ENCODE assay signal across 12 cellular contexts in genomic region chr14:61720302-61720677, GRCh38. TPM values are rescaled to one million over a fixed set of nuclear protein-coding genes. Genes with fewer than 3 reads are reported as not detected.
A peak's percentile ranks its signal among the peaks of the same experiment; 100 is the strongest.
DNase-seq lines count a peak whose midpoint lies in the region; ATAC-seq, FAIRE-seq and TF ChIP-seq lines count a peak whose summit lies in the region.
"Had no signal": no experiment of that assay in that cellular context is flagged by ENCODE, and none has a peak within 500 bp of the region (broad histone marks: within the 10 kb centered on the region; RNA-seq: fewer than 3 reads in every experiment).

No MANE protein-coding gene starts in this region.

- no peak for FAIRE-seq in frontal cortex (lab: Jason Lieb, UNC)

- no peak overlapping the region for H3K18ac ChIP-seq in IMR-90 (ENCODE audit: low read depth, low read length)

- no peak overlapping the region for H2AK5ac ChIP-seq in IMR-90 (ENCODE audit: low read depth, low read length)

- H3K27ac ChIP-seq in CD8-positive, alpha-beta T cell (ENCODE audit: low read depth, low read length) = no peak overlapping the region
- H3K27ac ChIP-seq in IMR-90 (ENCODE audit: insufficient read depth, low read length) (no peak overlapping the region), Peyer's patch (no peak overlapping the region), uterus (peak overlapping the region in 1 of 2 donors; percentile 44)
- H3K27ac ChIP-seq: suprapubic skin had no signal

- no peak for TF ChIP-seq RAD21 in IMR-90 (IDR thresholded peaks at IDR 0.05; ENCODE audit: low read length)

- no peak overlapping the region for H3K56ac ChIP-seq in IMR-90 (ENCODE audit: extremely low read depth, insufficient read depth, low read length)

- H3K4me1 Mint-ChIP-seq in CD8-positive, alpha-beta T cell (ENCODE audit: low read depth) = peaks cover 67% of the 10 kb centered on the region
- H3K4me1 Mint-ChIP-seq in naive thymus-derived CD8-positive, alpha-beta T cell = peaks cover 31 to 71% (median 68%) of the 10 kb centered on the region in 4 donors

- peak overlapping the region; percentile 44 for H3K4me2 ChIP-seq in IMR-90 (ENCODE audit: low read depth, low read length)

- no peak overlapping the region for H3K9ac ChIP-seq in IMR-90 (ENCODE audit: low read depth, low read length)

- H4K5ac ChIP-seq in IMR-90 (ENCODE audit: low read depth, low read length) = peak overlapping the region; percentile 35; the same call in 1 of the 2 replicates

- H3K36me3 Mint-ChIP-seq in CD8-positive, alpha-beta T cell = peaks cover 31% of the 10 kb centered on the region
- H3K36me3 Mint-ChIP-seq in naive thymus-derived CD8-positive, alpha-beta T cell = peaks cover 0 to 41% (median 15%) of the 10 kb centered on the region in 3 donors

- peaks cover 4% of the 10 kb centered on the region for H3K9me1 ChIP-seq in IMR-90 (ENCODE audit: insufficient read depth, low read length)

- ATAC-seq in CD8-positive, alpha-beta T cell = peak; percentile 30
- ATAC-seq in IMR-90 (ENCODE audit: low read depth) = no peak
- peak; percentile 32 to 34 for ATAC-seq in naive thymus-derived CD8-positive, alpha-beta T cell

- no peak overlapping the region for H2AFZ ChIP-seq in IMR-90 (replicated peaks; ENCODE audit: low read length, poor library complexity)

- H3K27me3 ChIP-seq in CD8-positive, alpha-beta T cell (ENCODE audit: insufficient read depth, low read length) = no peaks in the 10 kb centered on the region
- H3K27me3 ChIP-seq in IMR-90 (ENCODE audit: control insufficient read depth, insufficient read depth, low read length) (no peaks in the 10 kb centered on the region), Peyer's patch (no peaks in the 10 kb centered on the region), uterus (no peaks in the 10 kb centered on the region)
- H3K27me3 ChIP-seq: suprapubic skin had no signal

- dilution Hi-C loops in IMR-90 (cut with HindIII; ENCODE audit: low sequenced_read_pairs, unreplicated experiment) = loop anchor here (25.0 kb wide), 1 partner anchor 258 kb away; no protein-coding TSS in a partner anchor

- 80 to 100% methylated on average over 1 to 3 of the region's 9 CpGs for WGBS in IMR-90 (ENCODE audit: extremely low coverage in 2 of 2, insufficient read length in 1 of 2), 2 experiments

- H2BK120ac ChIP-seq in IMR-90 (ENCODE audit: low read depth, low read length) = no peak overlapping the region

- peaks cover 68% of the 10 kb centered on the region for H4K20me1 ChIP-seq in IMR-90 (ENCODE audit: insufficient read depth, low read length)

- H3K23ac ChIP-seq in IMR-90 (ENCODE audit: low read depth, low read length) = no peak overlapping the region

- no peak overlapping the region for H2AK9ac ChIP-seq in IMR-90 (replicated peaks; ENCODE audit: low read depth, low read length, poor library complexity)

- no peak for TF ChIP-seq CTCF in CD8-positive, alpha-beta T cell (IDR thresholded peaks at IDR 0.05)
- TF ChIP-seq CTCF in IMR-90 (conservative IDR thresholded peaks at IDR 0.05; ENCODE audit: low read depth, low read length) (no peak), Peyer's patch (IDR thresholded peaks at IDR 0.05) (no peak), uterus (IDR thresholded peaks at IDR 0.05) (no peak)

- no peaks in the 10 kb centered on the region for H3K9me3 Mint-ChIP-seq in CD8-positive, alpha-beta T cell
- H3K9me3 Mint-ChIP-seq in naive thymus-derived CD8-positive, alpha-beta T cell = no peaks in the 10 kb centered on the region

- H3K4me1 ChIP-seq in CD8-positive, alpha-beta T cell (ENCODE audit: insufficient read depth, low read length) = peaks cover 46% of the 10 kb centered on the region
- H3K4me1 ChIP-seq in IMR-90 (ENCODE audit: control insufficient read depth, insufficient read depth, low read length) (peaks cover 15% of the 10 kb centered on the region), Peyer's patch (peaks cover 0 to 29% (median 10%) of the 10 kb centered on the region in 4 donors), uterus (no peaks in the 10 kb centered on the region)

- TF ChIP-seq POLR2A in IMR-90 (IDR thresholded peaks at IDR 0.05; ENCODE audit: low read depth, low read length) (no peak), Peyer's patch (IDR thresholded peaks at IDR 0.05) (no peak), uterus (IDR thresholded peaks at IDR 0.05) (no peak)

- H4K91ac ChIP-seq in IMR-90 (ENCODE audit: insufficient read depth, low read depth, low read length) = no peak overlapping the region

- H3K79me1 ChIP-seq in IMR-90 (ENCODE audit: low read depth in 1 of 2, low read length in 2 of 2) = peaks cover 0 to 55% of the 10 kb centered on the region in 2 experiments; a peak in 3 of 4 replicates

- no peak overlapping the region for H3K4ac ChIP-seq in IMR-90 (ENCODE audit: low read depth, low read length)

- peak overlapping the region; percentile 46 for H3K4me3 Mint-ChIP-seq in CD8-positive, alpha-beta T cell
- H3K4me3 Mint-ChIP-seq in naive thymus-derived CD8-positive, alpha-beta T cell = peak overlapping the region; percentile 34 to 81 (median 64)

- intact Hi-C loops in CD8-positive, alpha-beta T cell (cut with DNase I, micrococcal nuclease) = loop anchor here in 1 of 2 experiments (5.0 kb wide), 1 partner anchor 168 kb away; no protein-coding TSS in a partner anchor
- intact Hi-C loops in IMR-90 (cut with micrococcal nuclease) (loop anchor here (5.0 kb wide), 1 partner anchor 72 kb away; no protein-coding TSS in a partner anchor), uterus (cut with DNase I; ENCODE audit: low total_unique reads) (no loop called here)

- H2BK15ac ChIP-seq in IMR-90 (ENCODE audit: low read depth, low read length) = no peak overlapping the region

- no peak overlapping the region for H2BK5ac ChIP-seq in IMR-90 (ENCODE audit: low read depth, low read length, poor library complexity, severe bottlenecking)

- no TSS peak for BruUV-seq in IMR-90 (replicated peaks; lab: Mats Ljungman, UMichigan)

- H3K27ac Mint-ChIP-seq in CD8-positive, alpha-beta T cell = peak overlapping the region; percentile 88
- peak overlapping the region; percentile 70 to 90 (median 84) for H3K27ac Mint-ChIP-seq in naive thymus-derived CD8-positive, alpha-beta T cell

- in situ Hi-C loops in IMR-90 (cut with MboI; ENCODE audit: low sequenced_read_pairs) = no loop called here

- H3K4me3 ChIP-seq in CD8-positive, alpha-beta T cell (ENCODE audit: low read depth, low read length) = no peak overlapping the region
- H3K4me3 ChIP-seq in IMR-90 (ENCODE audit: insufficient read depth, low read depth, low read length) (no peak overlapping the region), Peyer's patch (no peak overlapping the region), uterus (no peak overlapping the region)
- H3K4me3 ChIP-seq: suprapubic skin had no signal

- CTCF ChIA-PET in CD8-positive, alpha-beta T cell (lab: Charles Lee) = interaction anchor here (0.7 to 2.1 kb wide), 9 partner anchors 9 to 451 kb away, joined by 3 to 6 read pairs (median 4); no protein-coding TSS in a partner anchor
- CTCF ChIA-PET in IMR-90 (lab: Yijun Ruan, JAX) = no interaction called here

- no peak for DNase-seq in CD8-positive, alpha-beta T cell
- DNase-seq in IMR-90 = no peak
- DNase-seq in amniotic epithelial cell (ENCODE audit: low read depth) = peak; percentile 90
- peak in 1 of 10 donors; percentile 14 for DNase-seq in naive thymus-derived CD8-positive, alpha-beta T cell
- DNase-seq in Peyer's patch = no peak
- DNase-seq in uterus = no peak
- no peak for DNase-seq in frontal cortex (ENCODE audit: low spot score in 2 of 2)
- DNase-seq in cerebellar nuclear complex (lab: John Stamatoyannopoulos, UW) = no peak
- DNase-seq: amniotic stem cell; DMS153; stimulated activated CD4-positive, alpha-beta T cell treated with anti-CD3 and anti-CD28 coated beads, Interleukin-4, amount 100 ng/mL, for 1 hour had no signal

- no peak overlapping the region for H3K14ac ChIP-seq in IMR-90 (replicated peaks; ENCODE audit: low read depth, low read length)

- H3K9me3 ChIP-seq in CD8-positive, alpha-beta T cell (ENCODE audit: low read length) = no peaks in the 10 kb centered on the region
- no peaks in the 10 kb centered on the region for H3K9me3 ChIP-seq in IMR-90 (ENCODE audit: control insufficient read depth, insufficient read depth, low read length)
- no peaks in the 10 kb centered on the region for H3K9me3 ChIP-seq in Peyer's patch
- H3K9me3 ChIP-seq in uterus = no peaks in the 10 kb centered on the region
- H3K9me3 ChIP-seq: suprapubic skin had no signal

- peaks cover 12% of the 10 kb centered on the region for H3K36me3 ChIP-seq in CD8-positive, alpha-beta T cell (ENCODE audit: insufficient read depth, low read length)
- H3K36me3 ChIP-seq in IMR-90 (ENCODE audit: control insufficient read depth, insufficient read depth, low read length) (peaks cover 24% of the 10 kb centered on the region), Peyer's patch (peaks cover 0 to 31% (median 0%) of the 10 kb centered on the region in 3 donors), uterus (no peaks in the 10 kb centered on the region)

- H3K27me3 Mint-ChIP-seq in CD8-positive, alpha-beta T cell (ENCODE audit: low read depth) = no peaks in the 10 kb centered on the region
- no peaks in the 10 kb centered on the region for H3K27me3 Mint-ChIP-seq in naive thymus-derived CD8-positive, alpha-beta T cell

- POLR2A ChIA-PET in CD8-positive, alpha-beta T cell (lab: Charles Lee) = interaction anchor here (0.6 to 2.2 kb wide), 4 partner anchors 9 to 286 kb away, joined by 3 to 8 read pairs (median 6); no protein-coding TSS in a partner anchor
- POLR2A ChIA-PET in IMR-90 (lab: Charles Lee; ENCODE audit: unreplicated experiment) = no interaction called here
- POLR2A ChIA-PET in naive thymus-derived CD8-positive, alpha-beta T cell (lab: Charles Lee) = interaction anchor here (0.6 to 2.0 kb wide), 4 partner anchors 9 to 218 kb away, joined by 3 to 12 read pairs (median 4); partner anchors contain the start of gene HIF1A

- no peak overlapping the region for H2BK20ac ChIP-seq in IMR-90 (ENCODE audit: low read depth, low read length)

- no peak overlapping the region for H4K8ac ChIP-seq in IMR-90 (ENCODE audit: low read depth in 2 of 2, low read length in 2 of 2)

RNA-seq across cellular contexts. Expression of gene HIF1A, which starts 25.0 kb away (rescaled TPM):
- 100 to 1,000 TPM; 335 to 340 TPM for total RNA-seq in CD8-positive, alpha-beta T cell
- total RNA-seq in IMR-90 (2012; rRNA removed) (301 and 493 TPM in 2 replicates), Peyer's patch (100 to 1,000 TPM in 1 of 4 donors, 10 to 100 TPM in 3; 52.1 to 160 (median 71.1) TPM), uterus (100 to 1,000 TPM in 2 of 4 donors, 10 to 100 TPM in 2; 50.0 to 137 (median 83.0) TPM), frontal cortex (151 TPM)
- 86.9 and 128 TPM in 2 replicates for polyA plus RNA-seq in IMR-90 (2012; rRNA removed)
- 20.1 and 33.1 TPM in 2 replicates for polyA plus RNA-seq in IMR-90 (2012; cell fraction: cytosol; rRNA removed)
- polyA plus RNA-seq in IMR-90 (2012; cell fraction: nucleus; rRNA removed; ENCODE audit: low replicate concordance) = 16.8 and 161 TPM in 2 replicates
- 10 to 100 TPM; 91.4 to 97.5 TPM for total RNA-seq in naive thymus-derived CD8-positive, alpha-beta T cell
- polyA plus RNA-seq in naive thymus-derived CD8-positive, alpha-beta T cell = 10 to 100 TPM; 51.7 to 63.5 (median 54.4) TPM

RNA-seq across cellular contexts. Expression of gene SNAPC1, which starts 41.9 kb away (rescaled TPM):
- total RNA-seq in CD8-positive, alpha-beta T cell = 1 to 10 TPM; 6.8 to 7.4 TPM
- 7.7 and 18.9 TPM in 2 replicates for total RNA-seq in IMR-90 (2012; rRNA removed)
- polyA plus RNA-seq in IMR-90 (2012; rRNA removed) = 7.0 and 9.3 TPM in 2 replicates
- 2.1 and 3.0 TPM in 2 replicates for polyA plus RNA-seq in IMR-90 (2012; cell fraction: cytosol; rRNA removed)
- polyA plus RNA-seq in IMR-90 (2012; cell fraction: nucleus; rRNA removed; ENCODE audit: low replicate concordance) = 0.90 and 4.0 TPM in 2 replicates
- total RNA-seq in naive thymus-derived CD8-positive, alpha-beta T cell = 1 to 10 TPM; 4.0 to 4.7 TPM
- 1 to 10 TPM; 4.1 to 5.6 (median 4.8) TPM for polyA plus RNA-seq in naive thymus-derived CD8-positive, alpha-beta T cell
- total RNA-seq in Peyer's patch = 1 to 10 TPM; 1.7 to 9.9 (median 3.0) TPM
- total RNA-seq in uterus = 10 to 100 TPM in 2 of 4 donors, 1 to 10 TPM in 2; 7.0 to 16.4 (median 11.6) TPM
- 6.5 TPM for total RNA-seq in frontal cortex
